ENCODE assay signal across 27 cellular contexts in genomic region chr1:14820320-14821085, GRCh38.
DNase-seq lines count a peak whose midpoint lies in the region; ATAC-seq, FAIRE-seq and TF ChIP-seq lines count a peak whose summit lies in the region.
"Had no signal": no experiment of that assay in that cellular context is flagged by ENCODE, and none has a peak within 500 bp of the region (broad histone marks: within the 10 kb centered on the region; RNA-seq: fewer than 3 reads in every experiment).

No MANE protein-coding gene starts in this region.

- TF ChIP-seq POLR2A in K562 (conservative IDR thresholded peaks at IDR 0.05), result no peak

- H3K27ac Mint-ChIP-seq in nephron progenitor cell, result no peak overlapping the region
- H3K27ac Mint-ChIP-seq: CD8-positive, alpha-beta T cell; HFFc6; T-helper 17 cell had no signal

- no peak overlapping the region for H3K4me2 ChIP-seq in K562 (ENCODE audit: insufficient read depth, low read length)
- H3K4me2 ChIP-seq: A549, SK-N-SH had no signal

- CTCF ChIA-PET in K562 (lab: Yijun Ruan, JAX; ENCODE audit: low intra/inter-chr PET ratio), result no interaction called here

- H2AFZ ChIP-seq in K562 (ENCODE audit: low read depth, low read length), result no peak overlapping the region; the same call in 1 of the 2 replicates

- H3K4me1 Mint-ChIP-seq in nephron progenitor cell, result peaks cover 13% of the 10 kb centered on the region
- H3K4me1 Mint-ChIP-seq: T-helper 17 cell had no signal

- H3K36me3 Mint-ChIP-seq in nephron progenitor cell (ENCODE audit: low read depth), result no peaks in the 10 kb centered on the region
- H3K36me3 Mint-ChIP-seq: CD8-positive, alpha-beta T cell had no signal

- H3K36me3 ChIP-seq in K562 (ENCODE audit: control insufficient read depth, insufficient read depth, low read length), result no peaks in the 10 kb centered on the region

- H3K27me3 ChIP-seq in K562 (ENCODE audit: control insufficient read depth in 2 of 2, insufficient read depth in 2 of 2, low read length in 2 of 2), result no peaks in the 10 kb centered on the region

- DNase-seq in G401 (ENCODE audit: low spot score) (peak; percentile 33), NCI-H2171 (lab: John Stamatoyannopoulos, UW) (peak; percentile 62), K562 (ENCODE audit: extremely low read depth in 1 of 4, low spot score in 3 of 4) (no peak), LoVo (ENCODE audit: low spot score) (no peak), nephron progenitor cell (no peak), NCI-H82 (lab: John Stamatoyannopoulos, UW) (no peak)
- DNase-seq: AML-193; C1 segment of cervical spinal cord; Caco-2; CD8-positive, alpha-beta T cell; DMS79 treated with DMSO at 0.1 percent for 48 hours; H7; HFFc6; Kasumi-1; MV-4-11; NCI-H1105; NCI-H1436 treated with DMSO at 0.1 percent for 48 hours; NCI-H2029; NCI-H2227 treated with DMSO at 0.1 percent for 48 hours; NCI-H510A; NCI-H748 treated with DMSO at 0.1 percent for 48 hours; SK-N-SH; SW 1271; T-helper 17 cell had no signal

- H3K9me1 ChIP-seq in K562 (ENCODE audit: control insufficient read depth, insufficient read depth, low read length), result no peaks in the 10 kb centered on the region

- no peaks in the 10 kb centered on the region for H4K20me1 ChIP-seq in K562 (replicated peaks; ENCODE audit: control insufficient read depth, insufficient read depth, low read length)

- 51% methylated on average over 18 of the region's 18 CpGs for WGBS in K562 (ENCODE audit: insufficient coverage, low coverage, missing lambda C conversion rate)

- no peak for TF ChIP-seq EP300 in K562 (IDR thresholded peaks at IDR 0.05; ENCODE audit: low read length)

- TF ChIP-seq CTCF in K562 (IDR thresholded peaks at IDR 0.05 in 2 of 3, conservative IDR thresholded peaks at IDR 0.05 in 1 of 3; ENCODE audit: insufficient read depth in 2 of 3, low read depth in 1 of 3, low read length in 3 of 3), result no peak
- TF ChIP-seq CTCF in nephron progenitor cell (IDR thresholded peaks at IDR 0.05), result no peak

- no peak overlapping the region for H3K4me3 ChIP-seq in K562
- H3K4me3 ChIP-seq: A549 had no signal

- no peak for ATAC-seq in K562
- ATAC-seq in HG02840 (IDR thresholded peaks at IDR 0.05; ENCODE audit: low FRiP score, unreplicated experiment), result no peak
- ATAC-seq: A549; CD8-positive, alpha-beta T cell; T-helper 17 cell had no signal

- H3K4me1 ChIP-seq in K562 (replicated peaks in 1 of 2; ENCODE audit: control insufficient read depth in 2 of 2, insufficient read depth in 2 of 2, low read length in 2 of 2), result peaks cover 0 to 16% of the 10 kb centered on the region in 2 experiments; a peak in 3 of 5 replicates
- H3K4me1 ChIP-seq: A549, Caco-2 had no signal

- no peak overlapping the region for H3K9ac ChIP-seq in K562 (ENCODE audit: insufficient read depth in 1 of 2, low read depth in 2 of 2, low read length in 2 of 2)
- H3K9ac ChIP-seq: SK-N-SH had no signal

- no peaks in the 10 kb centered on the region for H3K79me2 ChIP-seq in K562 (ENCODE audit: control insufficient read depth, insufficient read depth, low read length)

- BruUV-seq in K562 (replicated peaks; lab: Mats Ljungman, UMichigan), result no TSS peak

- no peaks in the 10 kb centered on the region for H3K9me3 Mint-ChIP-seq in nephron progenitor cell
- H3K9me3 Mint-ChIP-seq: CD8-positive, alpha-beta T cell had no signal

- POLR2A ChIA-PET in K562 (lab: Yijun Ruan, JAX), result no interaction called here

- intact Hi-C loops in K562 (cut with micrococcal nuclease), result no loop called here

- H3K9me3 ChIP-seq in K562 (replicated peaks; ENCODE audit: control insufficient read depth, insufficient read depth, low read depth, low read length), result peaks cover 4% of the 10 kb centered on the region; the same call in 1 of the 2 replicates
- H3K9me3 ChIP-seq: A549, Caco-2, SK-N-SH had no signal

- TF ChIP-seq RAD21 in K562 (CRISPR knock-in tag; conservative IDR thresholded peaks at IDR 0.05 in 1 of 2, IDR thresholded peaks at IDR 0.05 in 1 of 2), result no peak

- H3K27me3 Mint-ChIP-seq in nephron progenitor cell (ENCODE audit: low read depth, poor library complexity), result no peaks in the 10 kb centered on the region

- no peak overlapping the region for H3K27ac ChIP-seq in K562 (ENCODE audit: extremely low read depth, low read depth, low read length)
- H3K27ac ChIP-seq: A549 had no signal

- H3K4me3 Mint-ChIP-seq in nephron progenitor cell, result no peak overlapping the region
- H3K4me3 Mint-ChIP-seq: CD8-positive, alpha-beta T cell; HFFc6; T-helper 17 cell had no signal

- in situ Hi-C loops in G401 (cut with HindIII; ENCODE audit: low sequenced_read_pairs) (no loop called here), K562 (cut with MboI) (no loop called here)

- FAIRE-seq in K562 (lab: Jason Lieb, UNC), result no peak
- FAIRE-seq: A549, RCC 7860 had no signal

TF ChIP-seq in K562, 482 proteins besides CTCF, POLR2A, EP300 and RAD21:
- TF ChIP-seq ZNF384 (IDR thresholded peaks at IDR 0.05; ENCODE audit: low read depth, low read length) (no peak), ELF2 (CRISPR knock-in tag; IDR thresholded peaks at IDR 0.05) (no peak)
- TF ChIP-seq, protein P1, sequence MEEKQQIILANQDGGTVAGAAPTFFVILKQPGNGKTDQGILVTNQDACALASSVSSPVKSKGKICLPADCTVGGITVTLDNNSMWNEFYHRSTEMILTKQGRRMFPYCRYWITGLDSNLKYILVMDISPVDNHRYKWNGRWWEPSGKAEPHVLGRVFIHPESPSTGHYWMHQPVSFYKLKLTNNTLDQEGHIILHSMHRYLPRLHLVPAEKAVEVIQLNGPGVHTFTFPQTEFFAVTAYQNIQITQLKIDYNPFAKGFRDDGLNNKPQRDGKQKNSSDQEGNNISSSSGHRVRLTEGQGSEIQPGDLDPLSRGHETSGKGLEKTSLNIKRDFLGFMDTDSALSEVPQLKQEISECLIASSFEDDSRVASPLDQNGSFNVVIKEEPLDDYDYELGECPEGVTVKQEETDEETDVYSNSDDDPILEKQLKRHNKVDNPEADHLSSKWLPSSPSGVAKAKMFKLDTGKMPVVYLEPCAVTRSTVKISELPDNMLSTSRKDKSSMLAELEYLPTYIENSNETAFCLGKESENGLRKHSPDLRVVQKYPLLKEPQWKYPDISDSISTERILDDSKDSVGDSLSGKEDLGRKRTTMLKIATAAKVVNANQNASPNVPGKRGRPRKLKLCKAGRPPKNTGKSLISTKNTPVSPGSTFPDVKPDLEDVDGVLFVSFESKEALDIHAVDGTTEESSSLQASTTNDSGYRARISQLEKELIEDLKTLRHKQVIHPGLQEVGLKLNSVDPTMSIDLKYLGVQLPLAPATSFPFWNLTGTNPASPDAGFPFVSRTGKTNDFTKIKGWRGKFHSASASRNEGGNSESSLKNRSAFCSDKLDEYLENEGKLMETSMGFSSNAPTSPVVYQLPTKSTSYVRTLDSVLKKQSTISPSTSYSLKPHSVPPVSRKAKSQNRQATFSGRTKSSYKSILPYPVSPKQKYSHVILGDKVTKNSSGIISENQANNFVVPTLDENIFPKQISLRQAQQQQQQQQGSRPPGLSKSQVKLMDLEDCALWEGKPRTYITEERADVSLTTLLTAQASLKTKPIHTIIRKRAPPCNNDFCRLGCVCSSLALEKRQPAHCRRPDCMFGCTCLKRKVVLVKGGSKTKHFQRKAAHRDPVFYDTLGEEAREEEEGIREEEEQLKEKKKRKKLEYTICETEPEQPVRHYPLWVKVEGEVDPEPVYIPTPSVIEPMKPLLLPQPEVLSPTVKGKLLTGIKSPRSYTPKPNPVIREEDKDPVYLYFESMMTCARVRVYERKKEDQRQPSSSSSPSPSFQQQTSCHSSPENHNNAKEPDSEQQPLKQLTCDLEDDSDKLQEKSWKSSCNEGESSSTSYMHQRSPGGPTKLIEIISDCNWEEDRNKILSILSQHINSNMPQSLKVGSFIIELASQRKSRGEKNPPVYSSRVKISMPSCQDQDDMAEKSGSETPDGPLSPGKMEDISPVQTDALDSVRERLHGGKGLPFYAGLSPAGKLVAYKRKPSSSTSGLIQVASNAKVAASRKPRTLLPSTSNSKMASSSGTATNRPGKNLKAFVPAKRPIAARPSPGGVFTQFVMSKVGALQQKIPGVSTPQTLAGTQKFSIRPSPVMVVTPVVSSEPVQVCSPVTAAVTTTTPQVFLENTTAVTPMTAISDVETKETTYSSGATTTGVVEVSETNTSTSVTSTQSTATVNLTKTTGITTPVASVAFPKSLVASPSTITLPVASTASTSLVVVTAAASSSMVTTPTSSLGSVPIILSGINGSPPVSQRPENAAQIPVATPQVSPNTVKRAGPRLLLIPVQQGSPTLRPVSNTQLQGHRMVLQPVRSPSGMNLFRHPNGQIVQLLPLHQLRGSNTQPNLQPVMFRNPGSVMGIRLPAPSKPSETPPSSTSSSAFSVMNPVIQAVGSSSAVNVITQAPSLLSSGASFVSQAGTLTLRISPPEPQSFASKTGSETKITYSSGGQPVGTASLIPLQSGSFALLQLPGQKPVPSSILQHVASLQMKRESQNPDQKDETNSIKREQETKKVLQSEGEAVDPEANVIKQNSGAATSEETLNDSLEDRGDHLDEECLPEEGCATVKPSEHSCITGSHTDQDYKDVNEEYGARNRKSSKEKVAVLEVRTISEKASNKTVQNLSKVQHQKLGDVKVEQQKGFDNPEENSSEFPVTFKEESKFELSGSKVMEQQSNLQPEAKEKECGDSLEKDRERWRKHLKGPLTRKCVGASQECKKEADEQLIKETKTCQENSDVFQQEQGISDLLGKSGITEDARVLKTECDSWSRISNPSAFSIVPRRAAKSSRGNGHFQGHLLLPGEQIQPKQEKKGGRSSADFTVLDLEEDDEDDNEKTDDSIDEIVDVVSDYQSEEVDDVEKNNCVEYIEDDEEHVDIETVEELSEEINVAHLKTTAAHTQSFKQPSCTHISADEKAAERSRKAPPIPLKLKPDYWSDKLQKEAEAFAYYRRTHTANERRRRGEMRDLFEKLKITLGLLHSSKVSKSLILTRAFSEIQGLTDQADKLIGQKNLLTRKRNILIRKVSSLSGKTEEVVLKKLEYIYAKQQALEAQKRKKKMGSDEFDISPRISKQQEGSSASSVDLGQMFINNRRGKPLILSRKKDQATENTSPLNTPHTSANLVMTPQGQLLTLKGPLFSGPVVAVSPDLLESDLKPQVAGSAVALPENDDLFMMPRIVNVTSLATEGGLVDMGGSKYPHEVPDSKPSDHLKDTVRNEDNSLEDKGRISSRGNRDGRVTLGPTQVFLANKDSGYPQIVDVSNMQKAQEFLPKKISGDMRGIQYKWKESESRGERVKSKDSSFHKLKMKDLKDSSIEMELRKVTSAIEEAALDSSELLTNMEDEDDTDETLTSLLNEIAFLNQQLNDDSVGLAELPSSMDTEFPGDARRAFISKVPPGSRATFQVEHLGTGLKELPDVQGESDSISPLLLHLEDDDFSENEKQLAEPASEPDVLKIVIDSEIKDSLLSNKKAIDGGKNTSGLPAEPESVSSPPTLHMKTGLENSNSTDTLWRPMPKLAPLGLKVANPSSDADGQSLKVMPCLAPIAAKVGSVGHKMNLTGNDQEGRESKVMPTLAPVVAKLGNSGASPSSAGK (IDR thresholded peaks at IDR 0.05), result 0 out of 2 replicates have a peak, but pooled peaks have one; percentile 37
TF ChIP-seq in K562: peak in this region for 1.

Comparison
In these comparisons a context has a peak if more than half of its experiments do, and no peak if none do; other contexts are left out.
1. DNase-seq: peak in G401 (single experiment) and NCI-H2171 (single experiment); none in K562 (0 of 4), LoVo (single experiment), nephron progenitor cell (single experiment) and NCI-H82 (single experiment).